8 cellular contexts compared by ENCODE assay signal in the genomic region with DNA sequence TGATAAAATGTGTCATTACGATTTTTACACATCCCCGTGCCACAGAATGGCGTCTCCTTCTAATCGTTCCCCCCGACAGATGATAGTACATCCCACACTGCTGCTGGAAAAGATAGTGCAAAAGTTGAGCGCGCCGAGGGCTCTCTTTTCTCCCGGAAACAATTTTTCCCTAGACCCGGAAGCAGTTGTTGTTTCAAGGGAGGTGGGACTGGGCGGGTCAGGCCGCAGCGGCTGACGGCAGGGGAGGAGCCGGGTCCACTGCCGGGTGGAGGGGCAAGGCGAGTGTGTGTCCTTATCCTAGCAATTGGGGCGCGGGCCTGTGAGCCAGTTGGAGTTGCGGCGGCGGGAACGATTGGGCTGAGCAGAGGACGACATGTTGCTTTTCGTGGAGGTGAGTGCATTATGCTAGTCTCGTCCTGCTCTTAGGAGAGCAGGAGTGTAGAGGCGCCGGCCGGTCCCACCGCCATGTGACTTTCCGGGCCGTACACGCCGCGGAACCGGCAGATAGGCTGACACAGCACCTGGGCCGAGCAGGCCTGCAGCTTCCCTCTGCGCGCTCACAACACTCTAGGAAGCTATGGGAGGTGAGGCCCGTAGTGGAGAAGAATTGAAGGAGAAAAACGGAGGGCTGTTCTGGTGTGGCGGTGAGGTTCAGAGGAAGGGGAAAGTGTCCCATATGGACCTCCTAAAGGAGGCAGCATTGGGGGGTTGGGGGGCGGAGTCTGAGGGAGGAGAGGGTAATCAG. TPM values are rescaled to one million over a fixed set of nuclear protein-coding genes. Genes with fewer than 3 reads are reported as not detected.
DNase-seq lines count a peak whose midpoint lies in the region; ATAC-seq, FAIRE-seq and TF ChIP-seq lines count a peak whose summit lies in the region.

Gene LARP4 (plus strand): TSS at position 248 of the 745 bp plus-strand sequence. CDS start 126 bp downstream, at position 374.

- peaks cover 50% of the 10 kb centered on the region for H3K79me2 ChIP-seq in ACC112 (ENCODE audit: control insufficient read depth, insufficient read depth, low read length, unreplicated experiment)

- H3K27me3 ChIP-seq in ACC112 (ENCODE audit: insufficient read depth, low read length) = no peaks in the 10 kb centered on the region
- no peaks in the 10 kb centered on the region for H3K27me3 ChIP-seq in bronchial epithelial cell (ENCODE audit: control insufficient read depth, insufficient read depth, low read length)
- no peaks in the 10 kb centered on the region for H3K27me3 ChIP-seq in small intestine (ENCODE audit: control insufficient read depth in 2 of 2, insufficient read depth in 2 of 2, low read length in 2 of 2)

- DNase-seq in NCI-H2227 treated with DMSO at 0.1 percent for 48 hours (lab: John Stamatoyannopoulos, UW) (peak; percentile 93), bronchial epithelial cell (ENCODE audit: low read depth) (peak; percentile 84), iPS-NIHi11 (ENCODE audit: low spot score) (peak; percentile 97), small intestine (peak; percentile 98)

- TF ChIP-seq CTCF in WI38 (IDR thresholded peaks at IDR 0.05; ENCODE audit: low read depth, low read length) (no peak), bronchial epithelial cell (IDR thresholded peaks at IDR 0.05; ENCODE audit: insufficient read depth, low read length, severe bottlenecking) (no peak)

- FAIRE-seq in bronchial epithelial cell (lab: Jason Lieb, UNC) = no peak
- no peak for FAIRE-seq in small intestine (lab: Jason Lieb, UNC)

- WGBS in small intestine, 3 donors = 0 to 1% (median 1%) methylated on average over 43 of the region's 43 CpGs

- H3K27ac ChIP-seq in ACC112 (ENCODE audit: low read depth, low read length) (peak within 1 kb of the TSS; percentile 79), small intestine (ENCODE audit: low read depth in 1 of 2, low read length in 1 of 2) (peak within 1 kb of the TSS; percentile 91 to 96)

- ATAC-seq in GM18873 (IDR thresholded peaks at IDR 0.05; ENCODE audit: low FRiP score, unreplicated experiment) (peak; percentile 74), HG03139 (IDR thresholded peaks at IDR 0.05; ENCODE audit: unreplicated experiment) (peak; percentile 95)

- no peaks in the 10 kb centered on the region for H3K36me3 ChIP-seq in ACC112 (ENCODE audit: insufficient read depth, low read length)
- H3K36me3 ChIP-seq in bronchial epithelial cell (ENCODE audit: control insufficient read depth, insufficient read depth, low read length) = no peaks in the 10 kb centered on the region
- no peaks in the 10 kb centered on the region for H3K36me3 ChIP-seq in small intestine (ENCODE audit: control insufficient read depth in 2 of 2, insufficient read depth in 2 of 2, low read length in 2 of 2)

- H3K4me3 ChIP-seq in ACC112 (ENCODE audit: low read depth, low read length) (peak within 1 kb of the TSS; percentile 96), WI38 (ENCODE audit: low read depth, low read length) (peak within 1 kb of the TSS; percentile 94), bronchial epithelial cell (ENCODE audit: low read depth, low read length) (peak within 1 kb of the TSS; percentile 69), small intestine (ENCODE audit: low read depth in 1 of 2, low read length in 2 of 2) (peak within 1 kb of the TSS; percentile 86 to 88)

- no peaks in the 10 kb centered on the region for H3K9me3 ChIP-seq in small intestine (ENCODE audit: control insufficient read depth, low read depth)

- H3K4me1 ChIP-seq in ACC112 (ENCODE audit: control insufficient read depth, insufficient read depth, low read length, unreplicated experiment) = peaks cover 32% of the 10 kb centered on the region
- no peaks in the 10 kb centered on the region for H3K4me1 ChIP-seq in small intestine (ENCODE audit: control insufficient read depth in 2 of 2, insufficient read depth in 1 of 2, low read depth in 1 of 2, low read length in 1 of 2)

- H2AFZ ChIP-seq in ACC112 (ENCODE audit: low read length, unreplicated experiment) = peak within 1 kb of the TSS; percentile 87

RNA-seq across cellular contexts. Expression of gene LARP4, which starts in this region (rescaled TPM):
- total RNA-seq in bronchial epithelial cell = 28.3 and 29.2 TPM in 2 replicates
- polyA plus RNA-seq in small intestine = 10 to 100 TPM in 2 of 3 donors, 1 to 10 TPM in 1; 6.8 to 13.3 (median 11.9) TPM

Comparison
In these comparisons a context has a peak if more than half of its experiments do, and no peak if none do; other contexts are left out.
1. Peak in every context shown above with its lines: DNase-seq, ATAC-seq, H3K4me3 ChIP-seq and H3K27ac ChIP-seq.